ENCODE assay signal across 8 cellular contexts in genomic region chr10:103395754-103396066, GRCh38. TPM values are rescaled to one million over a fixed set of nuclear protein-coding genes. Genes with fewer than 3 reads are reported as not detected.
A peak's percentile ranks its signal among the peaks of the same experiment; 100 is the strongest.
DNase-seq lines count a peak whose midpoint lies in the region; ATAC-seq and TF ChIP-seq lines count a peak whose summit lies in the region.

No MANE protein-coding gene starts in this region.

- no peaks in the 10 kb centered on the region for H3K9me3 ChIP-seq in SK-N-SH
- H3K9me3 ChIP-seq in fibroblast of lung (ENCODE audit: control insufficient read depth, insufficient read depth, low read depth, low read length): no peaks in the 10 kb centered on the region

- peak overlapping the region; percentile 96 for H3K27ac Mint-ChIP-seq in activated T-cell treated with anti-CD3 and anti-CD28 coated beads, Interleukin-2, amount 50 U/mL, for 24 hours
- H3K27ac Mint-ChIP-seq in osteocyte (ENCODE audit: unreplicated experiment): peak overlapping the region; percentile 95

- CTCF ChIA-PET in SK-N-SH (lab: Yijun Ruan, JAX): interaction anchor here (0.6 to 1.8 kb wide), 7 partner anchors 9 to 91 kb away, joined by 3 to 6 read pairs (median 3); no protein-coding TSS in a partner anchor

- POLR2A ChIA-PET in SK-N-SH (lab: Yijun Ruan, JAX): interaction anchor here (1.2 to 1.6 kb wide), 2 partner anchors 45 to 90 kb away, joined by 3 to 6 read pairs; partner anchors contain the start of gene PCGF6

- H3K36me3 ChIP-seq in SK-N-SH (replicated peaks in 1 of 2; ENCODE audit: control insufficient read depth in 1 of 2, insufficient read depth in 2 of 2, low read length in 1 of 2): peaks cover 56 to 59% of the 10 kb centered on the region in 2 experiments
- H3K36me3 ChIP-seq in fibroblast of lung (ENCODE audit: control insufficient read depth, insufficient read depth, low read length): peaks cover 3% of the 10 kb centered on the region

- H3K9ac ChIP-seq in SK-N-SH: peak overlapping the region; percentile 91
- H3K9ac ChIP-seq in fibroblast of lung (ENCODE audit: insufficient read depth, low read length): peak overlapping the region; percentile 68

- no peaks in the 10 kb centered on the region for H3K27me3 Mint-ChIP-seq in activated T-cell treated with anti-CD3 and anti-CD28 coated beads, Interleukin-2, amount 50 U/mL, for 24 hours
- H3K27me3 Mint-ChIP-seq in osteocyte (ENCODE audit: unreplicated experiment): no peaks in the 10 kb centered on the region

- H3K27me3 ChIP-seq in SK-N-SH (ENCODE audit: insufficient read depth) (no peaks in the 10 kb centered on the region), fibroblast of lung (ENCODE audit: control insufficient read depth, insufficient read depth, low read length) (no peaks in the 10 kb centered on the region)

- no peaks in the 10 kb centered on the region for H3F3A ChIP-seq in SK-N-SH (replicated peaks; ENCODE audit: insufficient read depth)

- peaks cover 97% of the 10 kb centered on the region for H3K36me3 Mint-ChIP-seq in activated T-cell treated with anti-CD3 and anti-CD28 coated beads, Interleukin-2, amount 50 U/mL, for 24 hours (ENCODE audit: low read depth)
- peaks cover 26% of the 10 kb centered on the region for H3K36me3 Mint-ChIP-seq in osteocyte (ENCODE audit: unreplicated experiment)

- peaks cover 8% of the 10 kb centered on the region for H4K20me1 ChIP-seq in SK-N-SH (ENCODE audit: insufficient read depth)
- H4K20me1 ChIP-seq in fibroblast of lung (ENCODE audit: control insufficient read depth, extremely low read depth, insufficient read depth, low read length): no peaks in the 10 kb centered on the region

- H3K9me2 ChIP-seq in SK-N-SH: no peaks in the 10 kb centered on the region

- no peaks in the 10 kb centered on the region for H3K9me3 Mint-ChIP-seq in activated T-cell treated with anti-CD3 and anti-CD28 coated beads, Interleukin-2, amount 50 U/mL, for 24 hours
- H3K9me3 Mint-ChIP-seq in osteocyte (ENCODE audit: unreplicated experiment): no peaks in the 10 kb centered on the region

- H3K4me1 Mint-ChIP-seq in activated T-cell treated with anti-CD3 and anti-CD28 coated beads, Interleukin-2, amount 50 U/mL, for 24 hours (ENCODE audit: low read depth): peaks cover 63% of the 10 kb centered on the region
- H3K4me1 Mint-ChIP-seq in osteocyte (ENCODE audit: unreplicated experiment): peaks cover 49% of the 10 kb centered on the region

- peak overlapping the region; percentile 96 for H3K4me2 ChIP-seq in SK-N-SH
- peak overlapping the region; percentile 80 for H3K4me2 ChIP-seq in fibroblast of lung (ENCODE audit: extremely low read depth, insufficient read depth, low read length)

- H3K27ac ChIP-seq in SK-N-SH (ENCODE audit: low read depth in 2 of 2, low read length in 1 of 2): peak overlapping the region; percentile 72 to 73
- peak overlapping the region; percentile 84 for H3K27ac ChIP-seq in fibroblast of lung (ENCODE audit: insufficient read depth, low read length)

- H3K4me1 ChIP-seq in SK-N-SH (ENCODE audit: control insufficient read depth in 1 of 2, insufficient read depth in 2 of 2, low read depth in 1 of 2, low read length in 1 of 2) (peaks cover 6 to 13% of the 10 kb centered on the region in 2 experiments; a peak in 3 of 4 replicates), fibroblast of lung (ENCODE audit: control insufficient read depth, extremely low read depth, insufficient read depth, low read length) (no peaks in the 10 kb centered on the region)

- no peak for TF ChIP-seq RAD21 in SK-N-SH (IDR thresholded peaks at IDR 0.05; ENCODE audit: low read length)

- no peak for TF ChIP-seq EP300 in SK-N-SH (IDR thresholded peaks at IDR 0.05; ENCODE audit: borderline replicate concordance in 1 of 2, low read depth in 1 of 2, low read length in 1 of 2)

- peak overlapping the region; percentile 84 for H2AFZ ChIP-seq in SK-N-SH (ENCODE audit: low read depth)
- H2AFZ ChIP-seq in fibroblast of lung (ENCODE audit: low read length): no peak overlapping the region

- WGBS in SK-N-SH (ENCODE audit: low lambda C conversion rate): 4% methylated on average over 10 of the region's 11 CpGs

- TF ChIP-seq CTCF in SK-N-SH (IDR thresholded peaks at IDR 0.05): no peak
- no peak for TF ChIP-seq CTCF in fibroblast of lung (conservative IDR thresholded peaks at IDR 0.05 in 1 of 2, IDR thresholded peaks at IDR 0.05 in 1 of 2; ENCODE audit: low read depth in 1 of 2, low read length in 2 of 2)
- TF ChIP-seq CTCF in osteocyte (IDR thresholded peaks at IDR 0.05): no peak

- no peak for DNase-seq in activated T-cell treated with anti-CD3 and anti-CD28 coated beads, Interleukin-2, amount 50 U/mL, for 24 hours
- no peak for DNase-seq in activated T-cell treated with anti-CD3 and anti-CD28 coated beads, Interleukin-2, amount 50 U/mL, for 1 hour
- no peak for DNase-seq in SK-N-SH
- peak; percentile 19 to 25 for DNase-seq in fibroblast of lung (ENCODE audit: low read depth in 2 of 2)
- no peak for DNase-seq in osteocyte (ENCODE audit: extremely low spot score, unreplicated experiment)
- DNase-seq in cerebellar nuclear complex (lab: John Stamatoyannopoulos, UW): no peak

- peak overlapping the region; percentile 89 to 99 for H3K4me3 ChIP-seq in SK-N-SH (ENCODE audit: low read depth in 2 of 2, low read length in 1 of 2)
- peak overlapping the region; percentile 63 to 100 (median 86) for H3K4me3 ChIP-seq in fibroblast of lung (replicated peaks in 1 of 4; ENCODE audit: control extremely low read depth in 1 of 4, insufficient read depth in 1 of 4, low read depth in 3 of 4, low read length in 4 of 4)

- H3K4me3 Mint-ChIP-seq in activated T-cell treated with anti-CD3 and anti-CD28 coated beads, Interleukin-2, amount 50 U/mL, for 24 hours: peak overlapping the region; percentile 99
- H3K4me3 Mint-ChIP-seq in osteocyte (ENCODE audit: unreplicated experiment): peak overlapping the region; percentile 97

- H3K79me2 ChIP-seq in SK-N-SH (ENCODE audit: insufficient read depth) (peaks cover 89% of the 10 kb centered on the region), fibroblast of lung (ENCODE audit: control insufficient read depth, insufficient read depth, low read length) (peaks cover 54% of the 10 kb centered on the region)

- no peak for ATAC-seq in GM19463 (IDR thresholded peaks at IDR 0.05; ENCODE audit: unreplicated experiment)
- no peak for ATAC-seq in HG03571 (IDR thresholded peaks at IDR 0.05; ENCODE audit: unreplicated experiment)

TF ChIP-seq in SK-N-SH, 30 proteins besides CTCF, POLR2A, EP300 and RAD21 (continues in another document):
- no peak for TF ChIP-seq TAF1 (IDR thresholded peaks at IDR 0.05; ENCODE audit: borderline replicate concordance, low read depth, low read length)
- no peak for TF ChIP-seq RXRA (IDR thresholded peaks at IDR 0.05; ENCODE audit: borderline replicate concordance, low read depth)
- no peak for TF ChIP-seq JUND (IDR thresholded peaks at IDR 0.05)
- TF ChIP-seq, protein P1, sequence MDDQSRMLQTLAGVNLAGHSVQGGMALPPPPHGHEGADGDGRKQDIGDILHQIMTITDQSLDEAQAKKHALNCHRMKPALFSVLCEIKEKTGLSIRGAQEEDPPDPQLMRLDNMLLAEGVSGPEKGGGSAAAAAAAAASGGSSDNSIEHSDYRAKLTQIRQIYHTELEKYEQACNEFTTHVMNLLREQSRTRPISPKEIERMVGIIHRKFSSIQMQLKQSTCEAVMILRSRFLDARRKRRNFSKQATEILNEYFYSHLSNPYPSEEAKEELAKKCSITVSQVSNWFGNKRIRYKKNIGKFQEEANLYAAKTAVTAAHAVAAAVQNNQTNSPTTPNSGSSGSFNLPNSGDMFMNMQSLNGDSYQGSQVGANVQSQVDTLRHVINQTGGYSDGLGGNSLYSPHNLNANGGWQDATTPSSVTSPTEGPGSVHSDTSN (IDR thresholded peaks at IDR 0.05): no peak

RNA-seq across cellular contexts. Expression of gene ATP5MK, which starts 0.6 kb away (rescaled TPM):
- polyA plus RNA-seq in SK-N-SH (2012; rRNA removed): 408 and 542 TPM in 2 replicates
- polyA plus RNA-seq in SK-N-SH (2012; cell fraction: cytosol; rRNA removed): 550 and 804 TPM in 2 replicates
- 93.7 and 105 TPM in 2 replicates for polyA plus RNA-seq in SK-N-SH (2012; cell fraction: nucleus; rRNA removed)
- total RNA-seq in fibroblast of lung: 148 and 155 TPM in 2 replicates
- 355 and 386 TPM in 2 replicates for polyA plus RNA-seq in fibroblast of lung
- polyA plus RNA-seq in fibroblast of lung (2012): 650 and 718 TPM in 2 replicates
- polyA minus RNA-seq in fibroblast of lung (ENCODE audit: low replicate concordance): 16.0 TPM in 1 of 2 replicates, not detected in the other
- total RNA-seq in osteocyte: 293 and 307 TPM in 2 replicates

RNA-seq across cellular contexts. Expression of gene PDCD11, which starts 0.7 kb away (rescaled TPM):
- 29.8 and 39.9 TPM in 2 replicates for polyA plus RNA-seq in SK-N-SH (2012; rRNA removed)
- 12.8 and 18.1 TPM in 2 replicates for polyA plus RNA-seq in SK-N-SH (2012; cell fraction: cytosol; rRNA removed)
- polyA plus RNA-seq in SK-N-SH (2012; cell fraction: nucleus; rRNA removed): 99.9 and 116 TPM in 2 replicates
- total RNA-seq in fibroblast of lung: 28.8 and 34.0 TPM in 2 replicates
- polyA plus RNA-seq in fibroblast of lung: 10.0 and 15.1 TPM in 2 replicates
- polyA plus RNA-seq in fibroblast of lung (2012): 14.3 and 22.2 TPM in 2 replicates
- polyA minus RNA-seq in fibroblast of lung (ENCODE audit: low replicate concordance): 35.6 and 66.2 TPM in 2 replicates
- total RNA-seq in osteocyte: 32.6 and 35.3 TPM in 2 replicates

RNA-seq across cellular contexts. Expression of gene TAF5, which starts 27.9 kb away (rescaled TPM):
- polyA plus RNA-seq in SK-N-SH (2012; rRNA removed) (1.3 and 1.4 TPM in 2 replicates), fibroblast of lung (3.4 and 3.9 TPM in 2 replicates)
- 1.7 and 1.9 TPM in 2 replicates for polyA plus RNA-seq in SK-N-SH (2012; cell fraction: cytosol; rRNA removed)
- polyA plus RNA-seq in SK-N-SH (2012; cell fraction: nucleus; rRNA removed): 1.5 and 1.8 TPM in 2 replicates
- total RNA-seq in fibroblast of lung (3.0 and 4.1 TPM in 2 replicates), osteocyte (4.2 and 4.5 TPM in 2 replicates)
- polyA plus RNA-seq in fibroblast of lung (2012): 2.2 and 3.3 TPM in 2 replicates
- polyA minus RNA-seq in fibroblast of lung (ENCODE audit: low replicate concordance): 0.70 TPM in 1 of 2 replicates, not detected in the other

RNA-seq across cellular contexts. Expression of gene PCGF6, which starts 44.8 kb away (rescaled TPM):
- polyA plus RNA-seq in SK-N-SH (2012; rRNA removed) (5.1 and 5.3 TPM in 2 replicates), fibroblast of lung (13.2 and 13.3 TPM in 2 replicates)
- 7.6 and 9.4 TPM in 2 replicates for polyA plus RNA-seq in SK-N-SH (2012; cell fraction: cytosol; rRNA removed)
- polyA plus RNA-seq in SK-N-SH (2012; cell fraction: nucleus; rRNA removed): 3.2 and 3.3 TPM in 2 replicates
- total RNA-seq in fibroblast of lung (8.9 and 12.1 TPM in 2 replicates), osteocyte (12.3 and 14.2 TPM in 2 replicates)
- polyA plus RNA-seq in fibroblast of lung (2012): 9.8 and 10.2 TPM in 2 replicates
- not detected in 2 replicates for polyA minus RNA-seq in fibroblast of lung (ENCODE audit: low replicate concordance)

RNA-seq across cellular contexts. Expression of gene CALHM2, which starts 56.5 kb away (rescaled TPM):
- polyA plus RNA-seq in SK-N-SH (2012; rRNA removed) (0.10 and 0.23 TPM in 2 replicates), fibroblast of lung (29.8 and 37.2 TPM in 2 replicates)
- polyA plus RNA-seq in SK-N-SH (2012; cell fraction: cytosol; rRNA removed): 0.05 and 0.12 TPM in 2 replicates
- 0.04 and 0.05 TPM in 2 replicates for polyA plus RNA-seq in SK-N-SH (2012; cell fraction: nucleus; rRNA removed)
- total RNA-seq in fibroblast of lung (31.6 and 35.8 TPM in 2 replicates), osteocyte (1.9 and 2.1 TPM in 2 replicates)
- polyA plus RNA-seq in fibroblast of lung (2012): 41.0 and 49.0 TPM in 2 replicates
- polyA minus RNA-seq in fibroblast of lung (ENCODE audit: low replicate concordance): 61.1 and 62.8 TPM in 2 replicates

Comparison
In these comparisons a context has a peak if more than half of its experiments do, and no peak if none do; other contexts are left out.
1. DNase-seq: peak in fibroblast of lung (2 of 2); none in activated T-cell treated with anti-CD3 and anti-CD28 coated beads, Interleukin-2, amount 50 U/mL, for 24 hours (single experiment), activated T-cell treated with anti-CD3 and anti-CD28 coated beads, Interleukin-2, amount 50 U/mL, for 1 hour (single experiment), SK-N-SH (single experiment), osteocyte (single experiment) and cerebellar nuclear complex (0 of 2).